Comparison of ENCODE assay signal across 8 cellular contexts in the genomic region with DNA sequence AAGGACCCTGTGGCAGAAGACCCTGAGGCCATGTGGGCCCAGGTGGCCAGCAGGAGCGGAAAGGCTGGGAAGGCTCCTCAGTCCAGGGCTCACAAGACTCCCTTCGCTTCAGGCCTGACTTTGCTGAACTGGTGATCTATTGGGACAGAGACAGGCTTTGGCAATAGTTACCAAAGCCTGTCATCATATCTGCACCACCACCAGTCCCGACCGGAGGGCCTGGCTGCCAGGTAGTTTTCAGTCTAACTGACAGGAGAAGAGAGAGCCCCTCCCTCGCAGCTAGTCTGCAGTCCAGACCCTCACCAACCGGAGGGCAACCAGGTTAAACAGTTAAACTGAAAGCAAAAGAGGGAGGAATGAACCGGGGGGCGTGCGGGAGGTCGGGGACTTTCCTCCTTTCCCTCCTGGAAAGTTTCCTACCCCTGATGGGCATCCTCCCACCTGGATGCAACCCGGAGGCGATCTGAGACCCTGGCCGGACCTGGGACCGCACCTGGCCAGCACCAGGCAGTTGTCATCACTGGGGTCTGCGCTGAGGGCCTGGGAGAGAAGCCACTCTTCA. TPM values are rescaled to one million over a fixed set of nuclear protein-coding genes. Genes with fewer than 3 reads are reported as not detected.
DNase-seq lines count a peak whose midpoint lies in the region; ATAC-seq and TF ChIP-seq lines count a peak whose summit lies in the region.

No MANE protein-coding gene starts in this region.

- intact Hi-C loops in thyroid gland (cut with DNase I) (no loop called here), posterior cingulate gyrus (cut with DNase I) (no loop called here)

- no peak for TF ChIP-seq POLR2A in thyroid gland (IDR thresholded peaks at IDR 0.05)

- H3K27ac ChIP-seq in mesodermal cell (ENCODE audit: low read depth, low read length, severe bottlenecking) (no peak overlapping the region), thyroid gland (peak overlapping the region; percentile 54 to 93 (median 88))

- no peaks in the 10 kb centered on the region for H3K9me3 Mint-ChIP-seq in WTC11

- 13 to 17% methylated on average over 9 to 10 of the region's 15 CpGs for WGBS in mesodermal cell (ENCODE audit: insufficient coverage in 2 of 2), 2 experiments
- 6% methylated on average over 12 to 15 of the region's 15 CpGs for WGBS in thyroid gland, 2 donors

- TF ChIP-seq CTCF in WTC11 (IDR thresholded peaks at IDR 0.05) (no peak), thyroid gland (IDR thresholded peaks at IDR 0.05) (no peak)

- H3K9me3 ChIP-seq in mesodermal cell (ENCODE audit: control insufficient read depth, low read length): no peaks in the 10 kb centered on the region
- no peaks in the 10 kb centered on the region for H3K9me3 ChIP-seq in thyroid gland

- H3K4me1 ChIP-seq in mesodermal cell (ENCODE audit: control insufficient read depth, insufficient read depth, low read length, poor library complexity, severe bottlenecking) (no peaks in the 10 kb centered on the region), thyroid gland (peaks cover 7 to 18% of the 10 kb centered on the region in 2 donors)

- H3K27me3 Mint-ChIP-seq in WTC11 (ENCODE audit: low read depth): peaks cover 11% of the 10 kb centered on the region; the same call in 1 of the 2 replicates

- H3K4me3 ChIP-seq in mesodermal cell (ENCODE audit: extremely low read depth, insufficient read depth, low read length, poor library complexity, severe bottlenecking) (peak overlapping the region; percentile 76), thyroid gland (replicated peaks in 1 of 3) (peak overlapping the region; percentile 23 to 85 (median 63))

- no peaks in the 10 kb centered on the region for H3K36me3 Mint-ChIP-seq in WTC11

- CTCF ChIA-PET in WTC11 (lab: Charles Lee): interaction anchor here (1.0 kb wide), 1 partner anchor 18 kb away, joined by 3 read pairs; no protein-coding TSS in a partner anchor

- ATAC-seq in WTC11: peak; percentile 4

- H3K4me3 Mint-ChIP-seq in WTC11: peak overlapping the region; percentile 75

- H3K27me3 ChIP-seq in thyroid gland: no peaks in the 10 kb centered on the region

- DNase-seq in stimulated activated CD4-positive, alpha-beta T cell treated with anti-CD3 and anti-CD28 coated beads, Interleukin-12 subunit alpha, Interleukin-12 subunit beta, amount 100 ng/mL, for 4 hours: peak; percentile 37
- no peak for DNase-seq in stimulated activated CD4-positive, alpha-beta T cell treated with anti-CD3 and anti-CD28 coated beads, Interleukin-2, amount 100 ng/mL, for 48 hours
- peak; percentile 46 for DNase-seq in HT1080 (ENCODE audit: low read depth)
- peak; percentile 39 for DNase-seq in WTC11 (ENCODE audit: low spot score)
- DNase-seq in effector CD4-positive, alpha-beta T cell: peak; percentile 21
- peak; percentile 29 to 34 for DNase-seq in thyroid gland
- no peak for DNase-seq in posterior cingulate gyrus

- H3K36me3 ChIP-seq in mesodermal cell (ENCODE audit: control insufficient read depth, insufficient read depth, low read length): no peaks in the 10 kb centered on the region
- H3K36me3 ChIP-seq in thyroid gland: no peaks in the 10 kb centered on the region

- POLR2A ChIA-PET in WTC11 (lab: Charles Lee): no interaction called here

- no peak overlapping the region for H3K27ac Mint-ChIP-seq in WTC11

- H3K4me1 Mint-ChIP-seq in WTC11: peaks cover 16% of the 10 kb centered on the region

TF ChIP-seq in WTC11, 78 proteins besides CTCF, POLR2A, EP300 and RAD21:
- TF ChIP-seq, protein P1, sequence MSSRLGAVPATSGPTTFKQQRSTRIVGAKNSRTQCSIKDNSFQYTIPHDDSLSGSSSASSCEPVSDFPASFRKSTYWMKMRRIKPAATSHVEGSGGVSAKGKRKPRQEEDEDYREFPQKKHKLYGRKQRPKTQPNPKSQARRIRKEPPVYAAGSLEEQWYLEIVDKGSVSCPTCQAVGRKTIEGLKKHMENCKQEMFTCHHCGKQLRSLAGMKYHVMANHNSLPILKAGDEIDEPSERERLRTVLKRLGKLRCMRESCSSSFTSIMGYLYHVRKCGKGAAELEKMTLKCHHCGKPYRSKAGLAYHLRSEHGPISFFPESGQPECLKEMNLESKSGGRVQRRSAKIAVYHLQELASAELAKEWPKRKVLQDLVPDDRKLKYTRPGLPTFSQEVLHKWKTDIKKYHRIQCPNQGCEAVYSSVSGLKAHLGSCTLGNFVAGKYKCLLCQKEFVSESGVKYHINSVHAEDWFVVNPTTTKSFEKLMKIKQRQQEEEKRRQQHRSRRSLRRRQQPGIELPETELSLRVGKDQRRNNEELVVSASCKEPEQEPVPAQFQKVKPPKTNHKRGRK (CRISPR knock-in tag; IDR thresholded peaks at IDR 0.05; ENCODE audit: borderline replicate concordance): no peak
- TF ChIP-seq ZNF121 (CRISPR knock-in tag; IDR thresholded peaks at IDR 0.05): 0 out of 2 replicates have a peak, but pooled peaks have one; percentile 41
TF ChIP-seq in WTC11: peak in this region for 1.

RNA-seq across cellular contexts. Expression of gene RAB27A, which starts 0.5 kb away (rescaled TPM):
- 9.5 and 12.8 TPM in 2 replicates for total RNA-seq in HT1080 (2014; rRNA removed; shearing (Covaris generic))
- polyA plus RNA-seq in HT1080 (2015; cell fraction: cytosol; rRNA removed): 27.3 and 29.6 TPM in 2 replicates
- polyA plus RNA-seq in HT1080 (2015; cell fraction: nucleus; rRNA removed): 19.7 and 20.1 TPM in 2 replicates
- total RNA-seq in WTC11 (2021) (4.7 to 8.0 TPM (median 7.3 TPM) in 3 replicates), thyroid gland (10 to 100 TPM; 14.7 to 35.6 (median 26.4) TPM)
- polyA plus RNA-seq in mesodermal cell (2013, experiment 1 of 2): 9.2 TPM
- polyA plus RNA-seq in mesodermal cell (2013, experiment 2 of 2): 8.3 TPM

RNA-seq across cellular contexts. Expression of gene PIGBOS1, which starts 29.8 kb away (rescaled TPM):
- total RNA-seq in HT1080 (2014; rRNA removed; shearing (Covaris generic)): 13.0 and 15.4 TPM in 2 replicates
- 26.0 and 30.3 TPM in 2 replicates for polyA plus RNA-seq in HT1080 (2015; cell fraction: cytosol; rRNA removed)
- 13.1 and 15.1 TPM in 2 replicates for polyA plus RNA-seq in HT1080 (2015; cell fraction: nucleus; rRNA removed)
- total RNA-seq in WTC11 (2021) (11.2 to 13.0 TPM (median 11.9 TPM) in 3 replicates), thyroid gland (10 to 100 TPM; 16.9 to 32.3 (median 21.6) TPM)
- 17.0 TPM for polyA plus RNA-seq in mesodermal cell (2013, experiment 1 of 2)
- 17.6 TPM for polyA plus RNA-seq in mesodermal cell (2013, experiment 2 of 2)

RNA-seq across cellular contexts. Expression of gene PIGB, which starts 29.9 kb away (rescaled TPM):
- 8.9 and 11.5 TPM in 2 replicates for total RNA-seq in HT1080 (2014; rRNA removed; shearing (Covaris generic))
- 13.1 and 14.1 TPM in 2 replicates for polyA plus RNA-seq in HT1080 (2015; cell fraction: cytosol; rRNA removed)
- polyA plus RNA-seq in HT1080 (2015; cell fraction: nucleus; rRNA removed): 20.5 and 23.9 TPM in 2 replicates
- 5.2 to 8.7 TPM (median 6.9 TPM) in 3 replicates for total RNA-seq in WTC11 (2021)
- polyA plus RNA-seq in mesodermal cell (2013, experiment 1 of 2): 9.2 TPM
- polyA plus RNA-seq in mesodermal cell (2013, experiment 2 of 2): 11.1 TPM
- 10 to 100 TPM; 12.9 to 29.4 (median 24.1) TPM for total RNA-seq in thyroid gland

Comparison
In these comparisons a context has a peak if more than half of its experiments do, and no peak if none do; other contexts are left out.
1. DNase-seq: peak in stimulated activated CD4-positive, alpha-beta T cell treated with anti-CD3 and anti-CD28 coated beads, Interleukin-12 subunit alpha, Interleukin-12 subunit beta, amount 100 ng/mL, for 4 hours (single experiment), HT1080 (single experiment), WTC11 (single experiment), effector CD4-positive, alpha-beta T cell (single experiment) and thyroid gland (2 of 2); none in stimulated activated CD4-positive, alpha-beta T cell treated with anti-CD3 and anti-CD28 coated beads, Interleukin-2, amount 100 ng/mL, for 48 hours (0 of 2) and posterior cingulate gyrus (0 of 10).